ENCODE assay signal across 9 cellular contexts in the genomic region with DNA sequence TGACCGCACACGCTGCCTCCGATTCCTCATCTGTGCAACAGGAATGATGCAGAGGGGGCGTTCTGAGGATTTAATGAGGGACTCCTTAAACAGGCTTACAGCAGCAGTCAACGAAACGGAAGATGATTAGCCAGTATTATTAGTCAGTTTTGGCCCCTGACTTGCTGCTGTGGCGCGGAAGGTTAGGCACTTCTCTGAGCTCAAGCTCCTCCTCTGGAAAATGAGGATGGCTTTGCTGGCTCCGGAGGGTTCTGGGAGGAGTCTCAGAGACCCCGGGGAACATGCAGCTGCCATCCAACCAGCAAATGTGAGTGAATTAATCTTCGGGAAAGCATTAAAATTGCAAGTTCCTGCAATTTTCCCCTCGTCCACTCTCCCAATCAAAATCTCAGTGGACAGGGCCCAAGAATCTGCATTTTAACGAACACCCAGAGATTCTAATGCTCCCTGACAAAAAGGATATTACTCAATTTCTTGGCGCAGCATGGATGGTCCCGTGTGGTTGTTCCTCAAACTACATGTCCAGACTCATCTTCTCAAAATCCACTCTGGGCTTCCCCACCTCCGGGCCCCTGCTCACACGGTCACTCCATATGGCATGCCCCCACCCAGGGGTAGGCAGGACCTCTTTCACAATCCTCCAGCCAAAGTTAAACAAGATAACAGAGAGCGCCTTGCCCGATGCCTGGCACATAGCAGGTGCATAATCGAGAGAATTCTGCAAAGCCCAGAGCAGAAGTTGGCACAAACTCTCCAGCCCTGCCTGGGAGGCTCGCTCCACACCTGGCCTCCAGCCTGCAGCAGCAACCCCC. TPM values are rescaled to one million over a fixed set of nuclear protein-coding genes. Genes with fewer than 3 reads are reported as not detected.
DNase-seq lines count a peak whose midpoint lies in the region; ATAC-seq and TF ChIP-seq lines count a peak whose summit lies in the region.
"Had no signal": no experiment of that assay in that cellular context is flagged by ENCODE, and none has a peak within 500 bp of the region (broad histone marks: within the 10 kb centered on the region; RNA-seq: fewer than 3 reads in every experiment).

No MANE protein-coding gene starts in this region.

- peak; percentile 17 for TF ChIP-seq CTCF in cardiac fibroblast (IDR thresholded peaks at IDR 0.05; ENCODE audit: low read depth, low read length)

- peak overlapping the region; percentile 61 for H3K4me3 ChIP-seq in BLaER1
- peak overlapping the region; percentile 35 to 40 for H3K4me3 ChIP-seq in cardiac fibroblast (replicated peaks in 1 of 2; ENCODE audit: low read depth in 2 of 2, low read length in 2 of 2)
- H3K4me3 ChIP-seq in mesodermal cell (ENCODE audit: extremely low read depth, insufficient read depth, low read length, poor library complexity, severe bottlenecking), result peak overlapping the region; percentile 40

- peak overlapping the region; percentile 83 for H3K4me2 ChIP-seq in BLaER1

- 55 to 58% methylated on average over 18 to 21 of the region's 21 CpGs for WGBS in mesodermal cell (ENCODE audit: insufficient coverage in 2 of 2), 2 experiments

- no peaks in the 10 kb centered on the region for H3K9me3 ChIP-seq in BLaER1
- H3K9me3 ChIP-seq in mesodermal cell (ENCODE audit: control insufficient read depth, low read length), result no peaks in the 10 kb centered on the region

- no peaks in the 10 kb centered on the region for H3K36me3 ChIP-seq in BLaER1
- no peaks in the 10 kb centered on the region for H3K36me3 ChIP-seq in mesodermal cell (ENCODE audit: control insufficient read depth, insufficient read depth, low read length)

- ATAC-seq in HG03442 (IDR thresholded peaks at IDR 0.05; ENCODE audit: unreplicated experiment), result no peak

- H3K9ac ChIP-seq in BLaER1, result no peak overlapping the region

- H3K4me1 ChIP-seq in BLaER1 (peaks cover 60% of the 10 kb centered on the region), mesodermal cell (ENCODE audit: control insufficient read depth, insufficient read depth, low read length, poor library complexity, severe bottlenecking) (peaks cover 3% of the 10 kb centered on the region)

- H4K20me1 ChIP-seq in BLaER1, result peaks cover 91% of the 10 kb centered on the region

- H3K27ac ChIP-seq in BLaER1 (no peak overlapping the region), mesodermal cell (ENCODE audit: low read depth, low read length, severe bottlenecking) (no peak overlapping the region)

- DNase-seq in Kasumi-1 (lab: John Stamatoyannopoulos, UW) (peak; percentile 26 to 33), cardiac fibroblast (ENCODE audit: low read depth in 2 of 2) (peak; percentile 29 to 36), HPDE6-E6E7 (ENCODE audit: extremely low spot score) (no peak), NK-92 (lab: John Stamatoyannopoulos, UW; ENCODE audit: unreplicated experiment) (no peak), NCI-H1417 treated with DMSO at 0.1 percent for 48 hours (lab: John Stamatoyannopoulos, UW) (no peak)
- DNase-seq: NCI-H446 treated with DMSO at 0.1 percent for 48 hours had no signal

- peaks cover 89% of the 10 kb centered on the region for H3K27me3 ChIP-seq in BLaER1

RNA-seq across cellular contexts. Expression of a gene that starts 6.4 kb away (rescaled TPM):
- 0.22 TPM for polyA plus RNA-seq in mesodermal cell (2013, experiment 1 of 2)
- 0.15 TPM for polyA plus RNA-seq in mesodermal cell (2013, experiment 2 of 2)

Comparison
In these comparisons a context has a peak if more than half of its experiments do, and no peak if none do; other contexts are left out.
1. DNase-seq: peak in Kasumi-1 (2 of 2) and cardiac fibroblast (2 of 2); none in HPDE6-E6E7 (single experiment), NK-92 (single experiment) and NCI-H1417 treated with DMSO at 0.1 percent for 48 hours (single experiment).
2. Peak in every context shown above with its lines, with median percentiles within 50 percentile points of each other: H3K4me3 ChIP-seq.